ENCODE assay signal across 27 cellular contexts in genomic region chr7:87495366-87495765, GRCh38.
"Had no signal": no experiment of that assay in that cellular context is flagged by ENCODE, and none has a peak within 500 bp of the region (broad histone marks: within the 10 kb centered on the region; RNA-seq: fewer than 3 reads in every experiment).

No MANE protein-coding gene starts in this region.

- H3K27ac ChIP-seq: stomach, suprapubic skin, testis, thoracic aorta, thyroid gland, tibial artery, tibial nerve, transverse colon, upper lobe of left lung, upper lobe of right lung, uterus, vagina had no signal

- DNase-seq: stimulated activated CD4-positive, alpha-beta T cell treated with anti-CD3 and anti-CD28 coated beads, Interleukin-2, amount 100 ng/mL, for 48 hours; stimulated activated CD4-positive, alpha-beta T cell treated with anti-CD3 and anti-CD28 coated beads, Interleukin-4, amount 100 ng/mL, for 1 hour; stimulated activated CD4-positive, alpha-beta T cell treated with anti-CD3 and anti-CD28 coated beads, Interleukin-4, amount 100 ng/mL, for 24 hours; stimulated activated CD4-positive, alpha-beta T cell treated with anti-CD3 and anti-CD28 coated beads, Interleukin-4, amount 100 ng/mL, for 4 hours; stimulated activated CD8-positive, alpha-beta memory T cell treated with anti-CD3 and anti-CD28 coated beads, Interleukin-4, amount 100 ng/mL, for 48 hours; stimulated activated naive B cell treated with anti-CD40 and anti-IgM and Interleukin-4, amounts not matched to agents 10 μg/mL and 1 μg/mL and 100 μg/mL, for 72 hours; stimulated activated naive CD4-positive, alpha-beta T cell; stimulated activated naive CD4-positive, alpha-beta T cell treated with Interleukin-2 at 50 U/mL for 16 hours; stimulated activated naive CD8-positive, alpha-beta T cell treated with anti-CD3 and anti-CD28 coated beads, Interleukin-15, amount 100 ng/mL, for 72 hours; stimulated activated naive CD8-positive, alpha-beta T cell treated with anti-CD3 and anti-CD28 coated beads, Interleukin-15, Interleukin-2, amounts not matched to agents 100 U/mL and 50 U/mL, for 24 hours; stomach; substantia nigra; testis; thyroid gland; tibial artery; transverse colon; trophoblast cell; upper lobe of left lung; upper lobe of right lung; uterus had no signal

- H3K36me3 ChIP-seq: stomach, suprapubic skin, thoracic aorta, thyroid gland, tibial artery, tibial nerve, transverse colon, upper lobe of left lung, upper lobe of right lung, uterus, vagina had no signal

- FAIRE-seq: urothelium cell line had no signal

- H3K4me3 ChIP-seq: stomach, suprapubic skin, testis, thoracic aorta, thyroid gland, tibial artery, tibial nerve, transverse colon, upper lobe of left lung, upper lobe of right lung, uterus, vagina had no signal

- H3K4me1 ChIP-seq: stomach, suprapubic skin, testis, thyroid gland, tibial artery, tibial nerve, transverse colon, upper lobe of left lung, upper lobe of right lung, uterus, vagina had no signal

- ATAC-seq: stimulated activated effector memory CD8-positive, alpha-beta T cell treated with anti-CD3 and anti-CD28 coated beads, Interleukin-12 subunit alpha, Interleukin-12 subunit beta, amount 100 ng/mL, for 72 hours; stimulated activated memory B cell treated with anti-CD40 and anti-IgM and Interleukin-4, amounts not matched to agents 10 μg/mL and 1 μg/mL and 100 μg/mL, for 72 hours; stimulated activated naive B cell treated with anti-CD40 and anti-IgM and Interleukin-4, amounts not matched to agents 10 μg/mL and 1 μg/mL and 100 μg/mL, for 72 hours; stimulated activated naive CD8-positive, alpha-beta T cell treated with anti-CD3 and anti-CD28 coated beads, Interleukin-15, amount 100 ng/mL, for 72 hours; stimulated activated naive CD8-positive, alpha-beta T cell treated with anti-CD3 and anti-CD28 coated beads, Interleukin-15, Interleukin-2, amounts not matched to agents 100 U/mL and 50 U/mL, for 24 hours; upper lobe of right lung had no signal

- H3K9me3 ChIP-seq: stomach, suprapubic skin, testis, thoracic aorta, thyroid gland, tibial artery, upper lobe of left lung, upper lobe of right lung, uterus, vagina had no signal

- H3K27me3 ChIP-seq: stomach, suprapubic skin, testis, thyroid gland, tibial artery, tibial nerve, transverse colon, upper lobe of left lung, upper lobe of right lung, uterus, vagina had no signal
